In the genomic region with DNA sequence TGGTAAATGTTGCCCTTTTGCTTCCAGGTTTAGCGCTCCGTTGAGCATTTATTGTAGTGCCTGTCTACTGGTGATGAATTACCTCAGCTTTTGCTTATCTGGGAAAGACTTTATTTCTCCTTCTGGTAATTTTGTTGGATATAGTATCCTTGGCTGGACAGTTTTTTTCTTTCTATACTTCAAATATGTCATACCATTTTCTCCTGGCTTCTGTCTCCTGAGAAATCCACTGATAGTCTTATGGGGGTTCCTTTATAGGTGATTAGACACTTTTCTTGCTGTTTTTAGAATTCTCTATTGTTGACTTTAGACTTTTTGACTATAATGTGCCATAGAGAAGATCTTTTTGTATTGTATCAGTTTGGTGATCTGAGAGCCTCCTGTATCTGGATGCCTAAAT, we compare ENCODE assay signal across 29 cellular contexts.
"Had no signal": no experiment of that assay in that cellular context is flagged by ENCODE, and none has a peak within 500 bp of the region (broad histone marks: within the 10 kb centered on the region; RNA-seq: fewer than 3 reads in every experiment).

No MANE protein-coding gene starts in this region.

- H3K27me3 Mint-ChIP-seq: progenitor cell of endocrine pancreas; stimulated activated naive B cell treated with anti-CD40 and anti-IgM and Interleukin-4, amounts not matched to agents 10 μg/mL and 1 μg/mL and 100 μg/mL, for 72 hours; stimulated activated naive CD8-positive, alpha-beta T cell treated with anti-CD3 and anti-CD28 coated beads, Interleukin-15, Interleukin-2, amounts not matched to agents 100 ng/mL and 50 ng/mL, for 24 hours had no signal

- H3K36me3 ChIP-seq: ovary, right lobe of liver, sigmoid colon, thyroid gland, upper lobe of left lung, vagina had no signal

- H3K27ac Mint-ChIP-seq: natural killer cell; nephron; neural progenitor cell; progenitor cell of endocrine pancreas; stimulated activated effector memory CD8-positive, alpha-beta T cell treated with anti-CD3 and anti-CD28 coated beads, Interleukin-12 subunit alpha, Interleukin-12 subunit beta, amount 100 ng/mL, for 72 hours; stimulated activated naive B cell treated with anti-CD40 and anti-IgM and Interleukin-4, amounts not matched to agents 10 μg/mL and 1 μg/mL and 100 μg/mL, for 72 hours; stimulated activated naive CD8-positive, alpha-beta T cell treated with anti-CD3 and anti-CD28 coated beads, Interleukin-15, Interleukin-2, amounts not matched to agents 100 ng/mL and 50 ng/mL, for 24 hours had no signal

- H3K4me1 ChIP-seq: right lobe of liver had no signal

- H3K4me3 ChIP-seq: neural progenitor cell, ovary, psoas muscle, right lobe of liver, sigmoid colon, stomach, thoracic aorta, thyroid gland, tibial nerve, upper lobe of left lung, vagina had no signal

- H3K36me3 Mint-ChIP-seq: stimulated activated effector memory CD8-positive, alpha-beta T cell treated with anti-CD3 and anti-CD28 coated beads, Interleukin-12 subunit alpha, Interleukin-12 subunit beta, amount 100 ng/mL, for 72 hours had no signal

- FAIRE-seq: small intestine, urothelium cell line had no signal

- H3K4me3 Mint-ChIP-seq: natural killer cell; nephron; neural progenitor cell; stimulated activated effector memory CD8-positive, alpha-beta T cell treated with anti-CD3 and anti-CD28 coated beads, Interleukin-12 subunit alpha, Interleukin-12 subunit beta, amount 100 ng/mL, for 72 hours; stimulated activated naive B cell treated with anti-CD40 and anti-IgM and Interleukin-4, amounts not matched to agents 10 μg/mL and 1 μg/mL and 100 μg/mL, for 72 hours; stimulated activated naive CD8-positive, alpha-beta T cell treated with anti-CD3 and anti-CD28 coated beads, Interleukin-15, Interleukin-2, amounts not matched to agents 100 ng/mL and 50 ng/mL, for 24 hours had no signal

- H3K27ac ChIP-seq: neural progenitor cell, ovary, parathyroid adenoma, psoas muscle, right lobe of liver, sigmoid colon, stomach, thoracic aorta, thyroid gland, tibial nerve, upper lobe of left lung, vagina had no signal

- H3K4me2 ChIP-seq: neural progenitor cell had no signal

- H3K4me1 Mint-ChIP-seq: nephron, neural progenitor cell had no signal

- DNase-seq: natural killer cell; occipital lobe; ovary; posterior cingulate gyrus; psoas muscle; right cardiac atrium; right lobe of liver; sigmoid colon; small intestine; stimulated activated CD4-positive, alpha-beta T cell treated with anti-CD3 and anti-CD28 coated beads, Interleukin-15, amount 100 ng/mL, for 24 hours; stimulated activated CD4-positive, alpha-beta T cell treated with anti-CD3 and anti-CD28 coated beads, Interleukin-2, amount 100 ng/mL, for 24 hours; stimulated activated CD4-positive, alpha-beta T cell treated with anti-CD3 and anti-CD28 coated beads, Interleukin-2, amount 100 ng/mL, for 48 hours; stimulated activated CD4-positive, alpha-beta T cell treated with anti-CD3 and anti-CD28 coated beads, Interleukin-4, amount 100 ng/mL, for 24 hours; stimulated activated naive B cell treated with anti-CD40 and anti-IgM and Interleukin-4, amounts not matched to agents 10 μg/mL and 1 μg/mL and 100 μg/mL, for 72 hours; stimulated activated naive CD4-positive, alpha-beta T cell treated with Interleukin-2 at 50 U/mL for 16 hours; stomach; thyroid gland; trophoblast cell; upper lobe of left lung had no signal

- H3K9ac ChIP-seq: neural progenitor cell, parathyroid adenoma had no signal

- H3K27me3 ChIP-seq: neural progenitor cell, ovary, right lobe of liver, sigmoid colon, stomach, thyroid gland, tibial nerve, upper lobe of left lung, vagina had no signal

- H3K9me3 ChIP-seq: ovary, thyroid gland had no signal

- H2AFZ ChIP-seq: neural progenitor cell, parathyroid adenoma had no signal

- ATAC-seq: natural killer cell; psoas muscle; right cardiac atrium; right lobe of liver; stimulated activated effector memory CD8-positive, alpha-beta T cell treated with anti-CD3 and anti-CD28 coated beads, Interleukin-12 subunit alpha, Interleukin-12 subunit beta, amount 100 ng/mL, for 72 hours; stimulated activated naive B cell treated with anti-CD40 and anti-IgM and Interleukin-4, amounts not matched to agents 10 μg/mL and 1 μg/mL and 100 μg/mL, for 72 hours had no signal
